In genomic region chr5:86305050-86305449, GRCh38 we compare ENCODE assay signal across 8 cellular contexts.
DNase-seq lines count a peak whose midpoint lies in the region; ATAC-seq and TF ChIP-seq lines count a peak whose summit lies in the region.
"Not testable (repeated sequence)": the region's sequence is repeated elsewhere in the genome, so short reads cannot be mapped to it uniquely, and the experiment has no call there.

No MANE protein-coding gene starts in this region.

- TF ChIP-seq CTCF in Panc1 (IDR thresholded peaks at IDR 0.05) (peak; percentile 58; the same call in 1 of the 2 replicates), MCF 10A (IDR thresholded peaks at IDR 0.05; ENCODE audit: unreplicated experiment) (peak; percentile 48)

- H3K4me1 ChIP-seq in Panc1 (ENCODE audit: control insufficient read depth, insufficient read depth, low read length): not testable (repeated sequence)

- H3K27me3 ChIP-seq in Panc1 (ENCODE audit: control insufficient read depth, insufficient read depth, low read length): not testable (repeated sequence)

- H3K4me3 Mint-ChIP-seq in MCF 10A (ENCODE audit: unreplicated experiment): not testable (repeated sequence)

- H3K27ac ChIP-seq in Panc1 (ENCODE audit: low read length): not testable (repeated sequence)

- H3K36me3 Mint-ChIP-seq in MCF 10A (ENCODE audit: insufficient read depth, unreplicated experiment): not testable (repeated sequence)

- not testable (repeated sequence) for BruUV-seq in Panc1 (replicated peaks; lab: Mats Ljungman, UMichigan); MCF 10A (replicated peaks; lab: Mats Ljungman, UMichigan)

- H3K27ac Mint-ChIP-seq in MCF 10A (ENCODE audit: low read depth, unreplicated experiment): not testable (repeated sequence)

- CTCF ChIA-PET in Panc1 (lab: Charles Lee); MCF 10A (lab: Yijun Ruan, JAX): not testable (repeated sequence)

- not testable (repeated sequence) for H3K4me1 Mint-ChIP-seq in MCF 10A (ENCODE audit: insufficient read depth, unreplicated experiment)

- ATAC-seq in GM19043 (IDR thresholded peaks at IDR 0.05; ENCODE audit: low read depth, unreplicated experiment): peak; percentile 63
- peak; percentile 82 for ATAC-seq in HG02798 (IDR thresholded peaks at IDR 0.05; ENCODE audit: poor library complexity, unreplicated experiment)
- not testable (repeated sequence) for ATAC-seq in Panc1

- H3K27me3 Mint-ChIP-seq in MCF 10A (ENCODE audit: insufficient read depth, unreplicated experiment): not testable (repeated sequence)

- intact Hi-C loops in Panc1 (cut with micrococcal nuclease; ENCODE audit: unreplicated experiment); MCF 10A (cut with micrococcal nuclease): not testable (repeated sequence)

- not testable (repeated sequence) for H3K9me3 ChIP-seq in Panc1 (ENCODE audit: control insufficient read depth, insufficient read depth, low read depth, low read length)

- not testable (repeated sequence) for H3K36me3 ChIP-seq in Panc1 (ENCODE audit: control insufficient read depth, insufficient read depth, low read length)

- not testable (repeated sequence) for H3K4me3 ChIP-seq in Panc1 (ENCODE audit: low read depth in 2 of 2, low read length in 2 of 2)

- H3K9me3 Mint-ChIP-seq in MCF 10A (ENCODE audit: unreplicated experiment): not testable (repeated sequence)

- in situ Hi-C loops in Panc1 (cut with HindIII; ENCODE audit: low pct_unique_long_range_greater_than_20kb, low sequenced_read_pairs): not testable (repeated sequence)

- POLR2A ChIA-PET in Panc1 (lab: Charles Lee); MCF 10A (lab: Yijun Ruan, JAX): not testable (repeated sequence)

- DNase-seq in DMS114 treated with DMSO at 0.1 percent for 48 hours (lab: John Stamatoyannopoulos, UW; ENCODE audit: unreplicated experiment) (peak; percentile 4), LoVo (ENCODE audit: low spot score) (peak; percentile 19), MCF 10A (ENCODE audit: unreplicated experiment) (peak; percentile 10), inferior parietal cortex (ENCODE audit: extremely low spot score) (peak; percentile 58), renal cortical epithelial cell (ENCODE audit: low read depth) (peak; percentile 10)
- DNase-seq in Panc1 (ENCODE audit: low read depth, low spot score): not testable (repeated sequence)
